Comparison of ENCODE assay signal across 1 cellular context in genomic region chr11:59187587-59187986, GRCh38.
TF ChIP-seq lines count a peak whose summit lies in the region.

No MANE protein-coding gene starts in this region.

TF ChIP-seq in GM12878, 131 proteins besides CTCF, POLR2A, EP300 and RAD21:
- TF ChIP-seq MYC (IDR thresholded peaks at IDR 0.05; ENCODE audit: insufficient read depth, insufficient read length, insufficient replicate concordance, low read length, severe bottlenecking) (no peak), SRF (IDR thresholded peaks at IDR 0.05; ENCODE audit: low read depth in 2 of 2, low read length in 2 of 2) (no peak), SUZ12 (IDR thresholded peaks at IDR 0.05; ENCODE audit: unreplicated experiment) (no peak), CEBPZ (IDR thresholded peaks at IDR 0.05; ENCODE audit: low read depth, low read length) (no peak), SPI1 (IDR thresholded peaks at IDR 0.05; ENCODE audit: borderline replicate concordance, insufficient read depth, low read depth, low read length) (0 out of 2 replicates have a peak, but pooled peaks have one; percentile 5), ZNF622 (IDR thresholded peaks at IDR 0.05) (no peak), RAD51 (IDR thresholded peaks at IDR 0.05) (no peak)
